ENCODE assay signal across 10 cellular contexts in genomic region chr10:124699471-124700292, GRCh38. TPM values are rescaled to one million over a fixed set of nuclear protein-coding genes. Genes with fewer than 3 reads are reported as not detected.
DNase-seq lines count a peak whose midpoint lies in the region; ATAC-seq and TF ChIP-seq lines count a peak whose summit lies in the region.
"Had no signal": no experiment of that assay in that cellular context is flagged by ENCODE, and none has a peak within 500 bp of the region (broad histone marks: within the 10 kb centered on the region; RNA-seq: fewer than 3 reads in every experiment).

No MANE protein-coding gene starts in this region.

- no peaks in the 10 kb centered on the region for H3K9me3 ChIP-seq in mammary epithelial cell (replicated peaks; ENCODE audit: insufficient read depth, low read length)
- H3K9me3 ChIP-seq in naive thymus-derived CD4-positive, alpha-beta T cell (ENCODE audit: control insufficient read depth in 2 of 3, low read length in 3 of 3): no peaks in the 10 kb centered on the region
- H3K9me3 ChIP-seq in upper lobe of right lung: no peaks in the 10 kb centered on the region

- intact Hi-C loops in MCF 10A (cut with micrococcal nuclease) (no loop called here), mammary epithelial cell (cut with micrococcal nuclease) (no loop called here), upper lobe of right lung (cut with DNase I) (no loop called here)
- intact Hi-C loops in dendritic cell treated with granulocyte-macrophage colony-stimulating factor and Interleukin-4, amounts not matched to agents 40 ng/mL and 50 ng/mL, for 4 days (cut with micrococcal nuclease): loop anchor here (2.0 to 5.0 kb wide), 2 partner anchors 13 to 43 kb away; partner anchors contain the start of gene FAM53B
- intact Hi-C loops in naive thymus-derived CD4-positive, alpha-beta T cell (cut with micrococcal nuclease): no loop called here

- no peak for ATAC-seq in naive thymus-derived CD4-positive, alpha-beta T cell
- no peak for ATAC-seq in upper lobe of right lung
- ATAC-seq in HG02970 (IDR thresholded peaks at IDR 0.05; ENCODE audit: low FRiP score, unreplicated experiment): no peak

- CTCF ChIA-PET in MCF 10A (lab: Yijun Ruan, JAX) (no interaction called here), mammary epithelial cell (lab: Charles Lee; ENCODE audit: low non-redundant PET) (no interaction called here)
- CTCF ChIA-PET in naive thymus-derived CD4-positive, alpha-beta T cell (lab: Charles Lee): interaction anchor here (0.8 to 7.5 kb wide), 2 partner anchors 18 to 42 kb away, joined by 3 to 81 read pairs; no protein-coding TSS in a partner anchor

- WGBS in mammary epithelial cell (ENCODE audit: low coverage, missing lambda C conversion rate): 91% methylated on average over 12 of the region's 18 CpGs

- no peaks in the 10 kb centered on the region for H3K27me3 Mint-ChIP-seq in MCF 10A (ENCODE audit: insufficient read depth, unreplicated experiment)
- no peaks in the 10 kb centered on the region for H3K27me3 Mint-ChIP-seq in dendritic cell treated with granulocyte-macrophage colony-stimulating factor and Interleukin-4, amounts not matched to agents 40 ng/mL and 50 ng/mL, for 4 days
- no peaks in the 10 kb centered on the region for H3K27me3 Mint-ChIP-seq in naive thymus-derived CD4-positive, alpha-beta T cell

- no peaks in the 10 kb centered on the region for H4K20me1 ChIP-seq in mammary epithelial cell (ENCODE audit: insufficient read depth, low read length)

- H3K4me1 ChIP-seq in mammary epithelial cell (ENCODE audit: insufficient read depth, low read length) (no peaks in the 10 kb centered on the region), upper lobe of right lung (peaks cover 77% of the 10 kb centered on the region)
- peaks cover 83 to 94% of the 10 kb centered on the region in 2 donors for H3K4me1 ChIP-seq in naive thymus-derived CD4-positive, alpha-beta T cell (ENCODE audit: control insufficient read depth in 2 of 2, insufficient read depth in 2 of 2, low read length in 2 of 2)

- H3K9me3 Mint-ChIP-seq in MCF 10A (ENCODE audit: unreplicated experiment): no peaks in the 10 kb centered on the region
- no peaks in the 10 kb centered on the region for H3K9me3 Mint-ChIP-seq in dendritic cell treated with granulocyte-macrophage colony-stimulating factor and Interleukin-4, amounts not matched to agents 40 ng/mL and 50 ng/mL, for 4 days
- H3K9me3 Mint-ChIP-seq in naive thymus-derived CD4-positive, alpha-beta T cell: no peaks in the 10 kb centered on the region

- H3K27ac ChIP-seq in mammary epithelial cell (ENCODE audit: insufficient read depth, low read depth, low read length) (no peak overlapping the region), upper lobe of right lung (peak overlapping the region; percentile 87)
- no peak overlapping the region for H3K27ac ChIP-seq in naive thymus-derived CD4-positive, alpha-beta T cell (ENCODE audit: low read depth, low read length)

- peaks cover 23% of the 10 kb centered on the region for H3K79me2 ChIP-seq in mammary epithelial cell (ENCODE audit: insufficient read depth, low read length)

- H3K4me3 Mint-ChIP-seq in MCF 10A (ENCODE audit: unreplicated experiment): no peak overlapping the region
- H3K4me3 Mint-ChIP-seq in dendritic cell treated with granulocyte-macrophage colony-stimulating factor and Interleukin-4, amounts not matched to agents 40 ng/mL and 50 ng/mL, for 4 days: peak overlapping the region; percentile 26
- H3K4me3 Mint-ChIP-seq in naive thymus-derived CD4-positive, alpha-beta T cell: peak overlapping the region in 9 of 10 donors; percentile 9 to 79 (median 40)

- TF ChIP-seq CTCF in MCF 10A (IDR thresholded peaks at IDR 0.05; ENCODE audit: unreplicated experiment) (no peak), mammary epithelial cell (conservative IDR thresholded peaks at IDR 0.05 in 1 of 2, IDR thresholded peaks at IDR 0.05 in 1 of 2; ENCODE audit: extremely low read depth in 1 of 2, insufficient read depth in 1 of 2, low read depth in 1 of 2, low read length in 2 of 2) (no peak), upper lobe of right lung (IDR thresholded peaks at IDR 0.05) (no peak)

- no peak for DNase-seq in MCF 10A (ENCODE audit: unreplicated experiment)
- no peak for DNase-seq in mammary epithelial cell
- DNase-seq in naive thymus-derived CD4-positive, alpha-beta T cell: no peak
- DNase-seq in upper lobe of right lung: no peak
- no peak for DNase-seq in NCI-H2196 treated with DMSO at 0.1 percent for 48 hours (lab: John Stamatoyannopoulos, UW; ENCODE audit: unreplicated experiment)
- DNase-seq in stimulated activated CD4-positive, alpha-beta T cell treated with anti-CD3 and anti-CD28 coated beads, Interleukin-4, amount 100 ng/mL, for 24 hours: no peak
- DNase-seq: cortex of kidney, nucleus accumbens had no signal

- H3K27ac Mint-ChIP-seq in MCF 10A (ENCODE audit: low read depth, unreplicated experiment): peak overlapping the region; percentile 32
- H3K27ac Mint-ChIP-seq in dendritic cell treated with granulocyte-macrophage colony-stimulating factor and Interleukin-4, amounts not matched to agents 40 ng/mL and 50 ng/mL, for 4 days: peak overlapping the region; percentile 97
- peak overlapping the region in 8 of 9 donors; percentile 47 to 97 (median 81) for H3K27ac Mint-ChIP-seq in naive thymus-derived CD4-positive, alpha-beta T cell

- H2AFZ ChIP-seq in mammary epithelial cell (ENCODE audit: low read depth, low read length): no peak overlapping the region

- no peak overlapping the region for H3K4me2 ChIP-seq in mammary epithelial cell (ENCODE audit: insufficient read depth, low read depth, low read length)

- POLR2A ChIA-PET in MCF 10A (lab: Yijun Ruan, JAX): no interaction called here
- POLR2A ChIA-PET in naive thymus-derived CD4-positive, alpha-beta T cell (lab: Charles Lee): interaction anchor here (0.6 to 15.1 kb wide), 4 partner anchors 11 to 635 kb away, joined by 3 to 271 read pairs (median 4); no protein-coding TSS in a partner anchor

- H3K4me1 Mint-ChIP-seq in MCF 10A (ENCODE audit: insufficient read depth, unreplicated experiment): no peaks in the 10 kb centered on the region
- peaks cover 86% of the 10 kb centered on the region for H3K4me1 Mint-ChIP-seq in dendritic cell treated with granulocyte-macrophage colony-stimulating factor and Interleukin-4, amounts not matched to agents 40 ng/mL and 50 ng/mL, for 4 days (ENCODE audit: low read depth)
- peaks cover 85 to 100% (median 99%) of the 10 kb centered on the region in 7 donors for H3K4me1 Mint-ChIP-seq in naive thymus-derived CD4-positive, alpha-beta T cell

- H3K36me3 ChIP-seq in mammary epithelial cell (ENCODE audit: insufficient read depth, low read length): peaks cover 4% of the 10 kb centered on the region
- peaks cover 0 to 3% (median 0%) of the 10 kb centered on the region in 3 experiments for H3K36me3 ChIP-seq in naive thymus-derived CD4-positive, alpha-beta T cell (ENCODE audit: control insufficient read depth in 2 of 3, insufficient read depth in 3 of 3, low read length in 3 of 3)
- H3K36me3 ChIP-seq in upper lobe of right lung: peaks cover 18% of the 10 kb centered on the region

- H3K4me3 ChIP-seq in mammary epithelial cell (replicated peaks in 1 of 3; ENCODE audit: insufficient read depth in 1 of 3, low read depth in 2 of 3, low read length in 3 of 3) (no peak overlapping the region), upper lobe of right lung (no peak overlapping the region)
- H3K4me3 ChIP-seq in naive thymus-derived CD4-positive, alpha-beta T cell (ENCODE audit: low read length): no peak overlapping the region

- in situ Hi-C loops in mammary epithelial cell (cut with MboI; ENCODE audit: low sequenced_read_pairs in 2 of 2): no loop called here

- dilution Hi-C loops in mammary epithelial cell (cut with HindIII; ENCODE audit: low sequenced_read_pairs): loop anchor here (5.0 kb wide), 1 partner anchor 77 kb away; no protein-coding TSS in a partner anchor

- peaks cover 42% of the 10 kb centered on the region for H3K36me3 Mint-ChIP-seq in MCF 10A (ENCODE audit: insufficient read depth, unreplicated experiment)
- H3K36me3 Mint-ChIP-seq in dendritic cell treated with granulocyte-macrophage colony-stimulating factor and Interleukin-4, amounts not matched to agents 40 ng/mL and 50 ng/mL, for 4 days (ENCODE audit: low read depth): peaks cover 79% of the 10 kb centered on the region
- H3K36me3 Mint-ChIP-seq in naive thymus-derived CD4-positive, alpha-beta T cell: peaks cover 5 to 53% (median 13%) of the 10 kb centered on the region in 5 donors

- H3K27me3 ChIP-seq in mammary epithelial cell (ENCODE audit: insufficient read depth, low read length) (no peaks in the 10 kb centered on the region), upper lobe of right lung (no peaks in the 10 kb centered on the region)
- H3K27me3 ChIP-seq in naive thymus-derived CD4-positive, alpha-beta T cell (ENCODE audit: control insufficient read depth in 2 of 2, insufficient read depth in 2 of 2, low read length in 2 of 2): no peaks in the 10 kb centered on the region

- no peak overlapping the region for H3K9ac ChIP-seq in mammary epithelial cell (ENCODE audit: insufficient read depth, low read length)

- BruUV-seq in MCF 10A (replicated peaks; lab: Mats Ljungman, UMichigan) (no TSS peak), mammary epithelial cell (replicated peaks; lab: Mats Ljungman, UMichigan) (no TSS peak)

RNA-seq across cellular contexts. Expression of gene FAM53B, which starts 44.5 kb away (rescaled TPM):
- total RNA-seq in MCF 10A (2022): 12.9 and 14.9 TPM in 2 replicates
- total RNA-seq in mammary epithelial cell: 10 to 100 TPM; 16.2 to 51.8 TPM
- polyA plus RNA-seq in mammary epithelial cell: 9.3 TPM
- 37.8 TPM for polyA minus RNA-seq in mammary epithelial cell
- total RNA-seq in naive thymus-derived CD4-positive, alpha-beta T cell: 10 to 100 TPM; 25.5 to 51.5 (median 28.6) TPM
- 10 to 100 TPM in 1 of 2 donors, 1 to 10 TPM in 1; 3.9 to 18.8 TPM for polyA plus RNA-seq in naive thymus-derived CD4-positive, alpha-beta T cell
- total RNA-seq in upper lobe of right lung: 31.4 TPM

Comparison
In these comparisons a context has a peak if more than half of its experiments do, and no peak if none do; other contexts are left out.
1. H3K27ac Mint-ChIP-seq: peak in every context shown above with its lines; median percentile 97 in dendritic cell treated with granulocyte-macrophage colony-stimulating factor and Interleukin-4, amounts not matched to agents 40 ng/mL and 50 ng/mL, for 4 days; 81 in naive thymus-derived CD4-positive, alpha-beta T cell; 32 in MCF 10A.